ENCODE assay signal across 9 cellular contexts in genomic region chr20:33555755-33556154, GRCh38.
DNase-seq lines count a peak whose midpoint lies in the region; ATAC-seq, FAIRE-seq and TF ChIP-seq lines count a peak whose summit lies in the region.
"Had no signal": no experiment of that assay in that cellular context is flagged by ENCODE, and none has a peak within 500 bp of the region (broad histone marks: within the 10 kb centered on the region; RNA-seq: fewer than 3 reads in every experiment).

No MANE protein-coding gene starts in this region.

- H3K36me3 ChIP-seq in Caco-2 (ENCODE audit: control insufficient read depth, insufficient read depth, low read length): peaks cover under 1% of the 10 kb centered on the region; the same call in 1 of the 2 replicates
- H3K36me3 ChIP-seq in PC-3 (ENCODE audit: low read depth, low read length): no peaks in the 10 kb centered on the region
- H3K36me3 ChIP-seq in duodenal mucosa (ENCODE audit: control insufficient read depth in 1 of 2, insufficient read depth in 2 of 2, low read length in 2 of 2): peaks cover 2 to 3% of the 10 kb centered on the region in 2 donors
- peaks cover 4% of the 10 kb centered on the region for H3K36me3 ChIP-seq in rectal smooth muscle tissue (ENCODE audit: control insufficient read depth, insufficient read depth, low read length)
- no peaks in the 10 kb centered on the region for H3K36me3 ChIP-seq in small intestine (ENCODE audit: control insufficient read depth in 2 of 2, insufficient read depth in 2 of 2, low read length in 2 of 2)

- H3K4me1 ChIP-seq in Caco-2: peaks cover 10% of the 10 kb centered on the region
- peaks cover 15% of the 10 kb centered on the region for H3K4me1 ChIP-seq in PC-3 (ENCODE audit: insufficient read depth, low read length)
- peaks cover 12 to 18% of the 10 kb centered on the region in 2 donors for H3K4me1 ChIP-seq in duodenal mucosa (ENCODE audit: control insufficient read depth in 1 of 2, insufficient read depth in 2 of 2, low read length in 2 of 2)
- H3K4me1 ChIP-seq in rectal smooth muscle tissue (ENCODE audit: control insufficient read depth, insufficient read depth, low read length): peaks cover 18% of the 10 kb centered on the region
- no peaks in the 10 kb centered on the region for H3K4me1 ChIP-seq in small intestine (ENCODE audit: control insufficient read depth in 2 of 2, insufficient read depth in 1 of 2, low read depth in 1 of 2, low read length in 1 of 2)

- peaks cover 17% of the 10 kb centered on the region for H3K4me1 Mint-ChIP-seq in Caco-2 (ENCODE audit: low read depth, unreplicated experiment)

- no peak overlapping the region for H3K4me3 Mint-ChIP-seq in Caco-2 (ENCODE audit: unreplicated experiment)

- no peaks in the 10 kb centered on the region for H3K9me3 ChIP-seq in Caco-2
- no peaks in the 10 kb centered on the region for H3K9me3 ChIP-seq in PC-3 (ENCODE audit: low read length)
- no peaks in the 10 kb centered on the region for H3K9me3 ChIP-seq in duodenal mucosa (ENCODE audit: control insufficient read depth in 1 of 2, low read length in 2 of 2)
- no peaks in the 10 kb centered on the region for H3K9me3 ChIP-seq in small intestine (ENCODE audit: control insufficient read depth, low read depth)

- TF ChIP-seq CTCF in Caco-2 (IDR thresholded peaks at IDR 0.05; ENCODE audit: insufficient read depth in 1 of 2, low read depth in 1 of 2, low read length in 1 of 2, severe bottlenecking in 1 of 2, unreplicated experiment in 1 of 2): no peak
- TF ChIP-seq CTCF in PC-3 (conservative IDR thresholded peaks at IDR 0.05; ENCODE audit: low read depth, low read length): no peak

- no peaks in the 10 kb centered on the region for H3K9me3 Mint-ChIP-seq in Caco-2 (ENCODE audit: unreplicated experiment)

- no peaks in the 10 kb centered on the region for H3K27me3 Mint-ChIP-seq in Caco-2 (ENCODE audit: insufficient read depth, unreplicated experiment)

- CTCF ChIA-PET in Caco-2 (lab: Charles Lee): interaction anchor here (1.3 kb wide), 1 partner anchor 98 kb away, joined by 8 read pairs; no protein-coding TSS in a partner anchor
- CTCF ChIA-PET in PC-3 (lab: Charles Lee): no interaction called here

- WGBS in small intestine, 3 donors: 94 to 98% (median 98%) methylated on average over 3 of the region's 3 CpGs

- H3K4me2 ChIP-seq in PC-3 (ENCODE audit: low read length): peak overlapping the region; percentile 62

- H4K20me1 ChIP-seq in PC-3 (ENCODE audit: low read length): no peaks in the 10 kb centered on the region

- FAIRE-seq in small intestine (lab: Jason Lieb, UNC): no peak
- FAIRE-seq: bronchial epithelial cell had no signal

- no peaks in the 10 kb centered on the region for H3K9me2 ChIP-seq in PC-3 (replicated peaks; ENCODE audit: low read length)

- H2AFZ ChIP-seq in PC-3 (ENCODE audit: low read length): no peak overlapping the region

- H3K36me3 Mint-ChIP-seq in Caco-2 (ENCODE audit: insufficient read depth, unreplicated experiment): peaks cover 13% of the 10 kb centered on the region

- H3K4me3 ChIP-seq in Caco-2 (ENCODE audit: low read depth, low read length) (no peak overlapping the region), PC-3 (ENCODE audit: low read length) (no peak overlapping the region), duodenal mucosa (ENCODE audit: low read depth in 1 of 2, low read length in 2 of 2) (no peak overlapping the region), rectal smooth muscle tissue (ENCODE audit: low read length) (no peak overlapping the region), small intestine (ENCODE audit: low read depth in 1 of 2, low read length in 2 of 2) (no peak overlapping the region)

- intact Hi-C loops in Caco-2 (cut with micrococcal nuclease; ENCODE audit: unreplicated experiment): no loop called here
- intact Hi-C loops in PC-3 (cut with micrococcal nuclease): no loop called here

- BruUV-seq in Caco-2 (replicated peaks; lab: Mats Ljungman, UMichigan): no TSS peak
- BruUV-seq in PC-3 (replicated peaks; lab: Mats Ljungman, UMichigan): no TSS peak

- peak overlapping the region; percentile 48 for H3K27ac ChIP-seq in PC-3 (ENCODE audit: low read length)
- H3K27ac ChIP-seq in duodenal mucosa (ENCODE audit: low read depth, low read length): peak overlapping the region; percentile 64
- peak overlapping the region; percentile 70 for H3K27ac ChIP-seq in rectal smooth muscle tissue (ENCODE audit: low read depth, low read length)
- peak overlapping the region in 1 of 2 donors; percentile 26 for H3K27ac ChIP-seq in small intestine (ENCODE audit: low read depth in 1 of 2, low read length in 1 of 2)

- DNase-seq in Caco-2 (no peak), PC-3 (no peak), small intestine (no peak), HK-2 (ENCODE audit: unreplicated experiment) (no peak)
- DNase-seq: retina had no signal

- peak overlapping the region; percentile 56 for H3K27ac Mint-ChIP-seq in Caco-2 (ENCODE audit: unreplicated experiment)

- peak overlapping the region; percentile 21 for H3K9ac ChIP-seq in PC-3 (ENCODE audit: low read length)
- no peak overlapping the region for H3K9ac ChIP-seq in duodenal mucosa (ENCODE audit: low read depth in 1 of 2, low read length in 2 of 2)
- no peak overlapping the region for H3K9ac ChIP-seq in rectal smooth muscle tissue (ENCODE audit: low read length)

- ATAC-seq in PC-3: no peak
- no peak for ATAC-seq in HG03354 (IDR thresholded peaks at IDR 0.05; ENCODE audit: poor library complexity, severe bottlenecking, unreplicated experiment)

- no peaks in the 10 kb centered on the region for H3K79me2 ChIP-seq in PC-3 (ENCODE audit: low read length)

- no peaks in the 10 kb centered on the region for H3F3A ChIP-seq in PC-3 (ENCODE audit: low read length, unreplicated experiment)

- H3K27me3 ChIP-seq in Caco-2 (replicated peaks; ENCODE audit: control insufficient read depth, insufficient read depth, low read length) (no peaks in the 10 kb centered on the region), PC-3 (ENCODE audit: low read length) (no peaks in the 10 kb centered on the region), duodenal mucosa (ENCODE audit: control insufficient read depth in 1 of 2, insufficient read depth in 2 of 2, low read length in 2 of 2) (no peaks in the 10 kb centered on the region), rectal smooth muscle tissue (ENCODE audit: control insufficient read depth, insufficient read depth, low read length) (no peaks in the 10 kb centered on the region), small intestine (ENCODE audit: control insufficient read depth in 2 of 2, insufficient read depth in 2 of 2, low read length in 2 of 2) (no peaks in the 10 kb centered on the region)

- POLR2A ChIA-PET in Caco-2 (lab: Charles Lee): interaction anchor here (1.1 kb wide), 1 partner anchor 66 kb away, joined by 8 read pairs; the partner anchor contains the start of gene CBFA2T2
- POLR2A ChIA-PET in PC-3 (lab: Charles Lee; ENCODE audit: unreplicated experiment): no interaction called here
